In the genomic region with DNA sequence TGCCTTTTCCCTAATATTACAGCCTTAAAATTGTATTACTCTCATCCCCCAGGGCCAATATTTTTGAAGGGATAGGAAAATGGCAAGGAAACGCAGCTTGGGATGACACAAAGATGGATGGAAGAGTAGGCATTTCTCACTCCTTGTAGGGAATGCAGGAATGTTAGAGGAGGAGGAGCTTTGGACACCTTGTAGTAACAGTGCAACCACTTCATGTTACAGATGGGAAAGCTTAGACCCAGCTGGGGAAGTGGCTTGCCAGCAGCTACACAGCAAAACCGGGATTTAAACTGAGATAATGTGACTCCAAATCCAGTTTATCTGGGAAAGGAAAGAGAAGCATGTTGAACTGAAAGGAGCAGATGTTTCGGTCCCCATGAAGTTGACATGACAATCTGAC, we compare ENCODE assay signal across 22 cellular contexts.
"Had no signal": no experiment of that assay in that cellular context is flagged by ENCODE, and none has a peak within 500 bp of the region (broad histone marks: within the 10 kb centered on the region; RNA-seq: fewer than 3 reads in every experiment).

No MANE protein-coding gene starts in this region.

- H3K4me1 ChIP-seq: left ventricle myocardium inferior, right atrium auricular region, right lobe of liver, stomach, testis, thyroid gland, transverse colon, upper lobe of left lung, vagina had no signal

- H3K9me3 ChIP-seq: left ventricle myocardium inferior, mucosa of descending colon, ovary, right atrium auricular region, right lobe of liver, stomach, testis, thyroid gland, transverse colon, upper lobe of left lung, vagina had no signal

- DNase-seq: hypothalamus; kidney; left ventricle myocardium inferior; midbrain; mucosa of descending colon; naive thymus-derived CD4-positive, alpha-beta T cell; ovary; right lobe of liver; stimulated activated CD4-positive, alpha-beta T cell treated with anti-CD3 and anti-CD28 coated beads, Interleukin-1b, Interleukin-23, amount 100 ng/mL, for 48 hours; stimulated activated CD4-positive, alpha-beta T cell treated with anti-CD3 and anti-CD28 coated beads, Interleukin-2, amount 100 ng/mL, for 48 hours; stimulated activated naive B cell treated with anti-CD40 and anti-IgM and Interleukin-4, amounts not matched to agents 10 μg/mL and 1 μg/mL and 100 μg/mL, for 72 hours; stimulated activated naive CD8-positive, alpha-beta T cell treated with anti-CD3 and anti-CD28 coated beads, Interleukin-15, Interleukin-2, amounts not matched to agents 100 U/mL and 50 U/mL, for 24 hours; stomach; testis; thyroid gland; transverse colon; upper lobe of left lung had no signal

- H3K4me3 ChIP-seq: left ventricle myocardium inferior, lung, mucosa of descending colon, ovary, right atrium auricular region, right lobe of liver, smooth muscle cell, stomach, testis, thyroid gland, transverse colon, upper lobe of left lung, vagina had no signal

- H3K27me3 ChIP-seq: ovary, right atrium auricular region, right lobe of liver, stomach, testis, thyroid gland, transverse colon, upper lobe of left lung, vagina had no signal

- ATAC-seq: mucosa of descending colon; naive thymus-derived CD4-positive, alpha-beta T cell; natural killer cell treated with Interleukin-12 subunit alpha and Interleukin-12 subunit beta and Interleukin-15 and Interleukin-18, amount 100 ng/mL, for 72 hours; right lobe of liver; stimulated activated naive B cell treated with anti-CD40 and anti-IgM and Interleukin-4, amounts not matched to agents 10 μg/mL and 1 μg/mL and 100 μg/mL, for 72 hours; stimulated activated naive CD8-positive, alpha-beta T cell treated with anti-CD3 and anti-CD28 coated beads, Interleukin-15, Interleukin-2, amounts not matched to agents 100 U/mL and 50 U/mL, for 24 hours had no signal

- H3K27ac ChIP-seq: left ventricle myocardium inferior, ovary, right atrium auricular region, right lobe of liver, stomach, testis, thyroid gland, transverse colon, upper lobe of left lung, vagina had no signal

- H3K36me3 ChIP-seq: left ventricle myocardium inferior, ovary, right atrium auricular region, right lobe of liver, stomach, thyroid gland, transverse colon, upper lobe of left lung, vagina had no signal

- H3K4me2 ChIP-seq: smooth muscle cell had no signal

- FAIRE-seq: kidney had no signal
